Comparison of ENCODE assay signal across 1 cellular context in genomic region chr2:74201596-74201995, GRCh38.
TF ChIP-seq lines count a peak whose summit lies in the region.

No MANE protein-coding gene starts in this region.

TF ChIP-seq in H1, 55 proteins besides CTCF, POLR2A, EP300 and RAD21:
- TF ChIP-seq SIRT6 (IDR thresholded peaks at IDR 0.05; ENCODE audit: low read length) (no peak), ATF2 (IDR thresholded peaks at IDR 0.05; ENCODE audit: low read length) (no peak), POLR2AphosphoS5 (IDR thresholded peaks at IDR 0.05; ENCODE audit: low read depth, low read length) (no peak), NANOG (IDR thresholded peaks at IDR 0.05; ENCODE audit: insufficient read depth, low read depth, low read length, poor library complexity, severe bottlenecking) (no peak), TAF1 (IDR thresholded peaks at IDR 0.05; ENCODE audit: low read depth, low read length) (no peak), SIN3A (conservative IDR thresholded peaks at IDR 0.05 in 1 of 2, IDR thresholded peaks at IDR 0.05 in 1 of 2; ENCODE audit: low read depth in 1 of 2, low read length in 2 of 2) (no peak), SP2 (IDR thresholded peaks at IDR 0.05; ENCODE audit: low read length) (no peak), ASH2L (IDR thresholded peaks at IDR 0.05; ENCODE audit: low read length) (no peak), USF2 (IDR thresholded peaks at IDR 0.05; ENCODE audit: low read length) (no peak), TEAD4 (IDR thresholded peaks at IDR 0.05; ENCODE audit: low read depth, low read length) (no peak), RNF2 (IDR thresholded peaks at IDR 0.05; ENCODE audit: borderline replicate concordance, low read depth, low read length, missing control alignments, poor library complexity, severe bottlenecking) (no peak), KDM4A (IDR thresholded peaks at IDR 0.05; ENCODE audit: low read depth, low read length, severe bottlenecking) (no peak), POU5F1 (IDR thresholded peaks at IDR 0.05; ENCODE audit: low read depth, low read length) (no peak)
